12 cellular contexts compared by ENCODE assay signal in genomic region chr11:83521647-83522596, GRCh38.
DNase-seq lines count a peak whose midpoint lies in the region; ATAC-seq, FAIRE-seq and TF ChIP-seq lines count a peak whose summit lies in the region.
"Had no signal": no experiment of that assay in that cellular context is flagged by ENCODE, and none has a peak within 500 bp of the region (broad histone marks: within the 10 kb centered on the region; RNA-seq: fewer than 3 reads in every experiment).

No MANE protein-coding gene starts in this region.

- peaks cover 4% of the 10 kb centered on the region for H3K9me3 Mint-ChIP-seq in astrocyte (ENCODE audit: unreplicated experiment)
- H3K9me3 Mint-ChIP-seq: activated naive CD8-positive, alpha-beta T cell treated with anti-CD3 and anti-CD28 coated beads for 36 hours had no signal

- H3K4me1 Mint-ChIP-seq in astrocyte (ENCODE audit: low read depth, unreplicated experiment), result peaks cover 2% of the 10 kb centered on the region
- H3K4me1 Mint-ChIP-seq: activated naive CD8-positive, alpha-beta T cell treated with anti-CD3 and anti-CD28 coated beads for 36 hours had no signal

- DNase-seq in DMS 273 (lab: John Stamatoyannopoulos, UW; ENCODE audit: unreplicated experiment) (peak; percentile 14), DMS 273 treated with DMSO at 0.1 percent for 48 hours (lab: John Stamatoyannopoulos, UW) (no peak), NCI-H128 (lab: John Stamatoyannopoulos, UW; ENCODE audit: unreplicated experiment) (peak; percentile 28), astrocyte (ENCODE audit: low read depth) (no peak), osteoblast (ENCODE audit: insufficient read length, low spot score, missing footprints) (peak; percentile 30), transverse colon (no peak)
- DNase-seq: activated naive CD8-positive, alpha-beta T cell treated with anti-CD3 and anti-CD28 coated beads for 36 hours; SHP77 had no signal

- FAIRE-seq in astrocyte (lab: Jason Lieb, UNC), result no peak
- FAIRE-seq: A204.1 had no signal

- TF ChIP-seq POLR2A in transverse colon (IDR thresholded peaks at IDR 0.05), result no peak

- H3K4me3 ChIP-seq in astrocyte (ENCODE audit: insufficient read depth, low read depth, low read length), result no peak overlapping the region
- no peak overlapping the region for H3K4me3 ChIP-seq in osteoblast (ENCODE audit: insufficient read depth, low read length)
- no peak overlapping the region for H3K4me3 ChIP-seq in transverse colon
- H3K4me3 ChIP-seq: HAP-1 had no signal

- H4K20me1 ChIP-seq in astrocyte (ENCODE audit: insufficient read depth, low read length) (no peaks in the 10 kb centered on the region), osteoblast (ENCODE audit: insufficient read depth, low read length) (no peaks in the 10 kb centered on the region)

- H3K4me1 ChIP-seq in astrocyte (ENCODE audit: insufficient read depth, low read length) (no peaks in the 10 kb centered on the region), osteoblast (ENCODE audit: insufficient read depth, low read length) (no peaks in the 10 kb centered on the region), transverse colon (no peaks in the 10 kb centered on the region)
- H3K4me1 ChIP-seq: HAP-1 had no signal

- H3K79me2 ChIP-seq in astrocyte (ENCODE audit: insufficient read depth, low read length), result no peaks in the 10 kb centered on the region
- H3K79me2 ChIP-seq in osteoblast (ENCODE audit: insufficient read depth, low read length), result no peaks in the 10 kb centered on the region

- WGBS in transverse colon (ENCODE audit: low coverage in 1 of 2), 2 donors, result 77% methylated on average over 8 of the region's 8 CpGs

- no peak overlapping the region for H3K4me3 Mint-ChIP-seq in astrocyte (ENCODE audit: unreplicated experiment)
- H3K4me3 Mint-ChIP-seq: activated naive CD8-positive, alpha-beta T cell treated with anti-CD3 and anti-CD28 coated beads for 36 hours had no signal

- no peak for ATAC-seq in HG02588 (IDR thresholded peaks at IDR 0.05; ENCODE audit: unreplicated experiment)
- no peak for ATAC-seq in HG02852 (IDR thresholded peaks at IDR 0.05; ENCODE audit: unreplicated experiment)

- no peak overlapping the region for H3K9ac ChIP-seq in astrocyte (ENCODE audit: low read length)

- H3K27me3 Mint-ChIP-seq in astrocyte (ENCODE audit: low read depth, unreplicated experiment), result peaks cover 2% of the 10 kb centered on the region

- H3K27ac ChIP-seq in astrocyte (ENCODE audit: low read depth, low read length) (no peak overlapping the region), osteoblast (ENCODE audit: low read depth, low read length) (no peak overlapping the region), transverse colon (no peak overlapping the region)

- TF ChIP-seq CTCF in astrocyte (IDR thresholded peaks at IDR 0.05; ENCODE audit: insufficient read depth, low read depth, low read length), result peak; percentile 3
- peak; percentile 38 for TF ChIP-seq CTCF in osteoblast (IDR thresholded peaks at IDR 0.05; ENCODE audit: extremely low read depth, low read depth, low read length)
- TF ChIP-seq CTCF in transverse colon (IDR thresholded peaks at IDR 0.05), result no peak

- H3K36me3 ChIP-seq in astrocyte (ENCODE audit: insufficient read depth, low read length) (no peaks in the 10 kb centered on the region), osteoblast (ENCODE audit: insufficient read depth, low read length) (no peaks in the 10 kb centered on the region), transverse colon (no peaks in the 10 kb centered on the region)
- H3K36me3 ChIP-seq: HAP-1 had no signal

- in situ Hi-C loops in transverse colon (cut with MboI; ENCODE audit: low pct_ligation_motif_present in 1 of 4, low pct_unique_long_range_greater_than_20kb in 1 of 4, low sequenced_read_pairs in 3 of 4), result no loop called here

- H2AFZ ChIP-seq in astrocyte (ENCODE audit: low read depth, low read length), result no peak overlapping the region
- H2AFZ ChIP-seq in osteoblast (ENCODE audit: low read length), result no peak overlapping the region

- TF ChIP-seq EP300 in transverse colon (IDR thresholded peaks at IDR 0.05; ENCODE audit: low read depth), result no peak

- no peaks in the 10 kb centered on the region for H3K36me3 Mint-ChIP-seq in astrocyte (ENCODE audit: low read depth, unreplicated experiment)
- H3K36me3 Mint-ChIP-seq: activated naive CD8-positive, alpha-beta T cell treated with anti-CD3 and anti-CD28 coated beads for 36 hours had no signal

- intact Hi-C loops in transverse colon (cut with DNase I; ENCODE audit: low total_unique reads), result no loop called here

- H3K27ac Mint-ChIP-seq in astrocyte (ENCODE audit: unreplicated experiment), result no peak overlapping the region
- H3K27ac Mint-ChIP-seq: activated naive CD8-positive, alpha-beta T cell treated with anti-CD3 and anti-CD28 coated beads for 36 hours had no signal

- H3K4me2 ChIP-seq in astrocyte (ENCODE audit: low read length), result no peak overlapping the region
- H3K4me2 ChIP-seq in osteoblast (ENCODE audit: insufficient read depth, low read length), result no peak overlapping the region

- H3K27me3 ChIP-seq in astrocyte (ENCODE audit: insufficient read depth, low read length), result no peaks in the 10 kb centered on the region
- H3K27me3 ChIP-seq in osteoblast (ENCODE audit: insufficient read depth, low read length), result no peaks in the 10 kb centered on the region
- no peaks in the 10 kb centered on the region for H3K27me3 ChIP-seq in transverse colon

- H3K9me3 ChIP-seq in astrocyte (ENCODE audit: insufficient read depth, low read depth, low read length) (no peaks in the 10 kb centered on the region), osteoblast (ENCODE audit: low read depth, low read length) (no peaks in the 10 kb centered on the region), transverse colon (no peaks in the 10 kb centered on the region)
- H3K9me3 ChIP-seq: HAP-1 had no signal

Comparison
In these comparisons a context has a peak if more than half of its experiments do, and no peak if none do; other contexts are left out.
1. DNase-seq: peak in DMS 273 (single experiment), NCI-H128 (single experiment) and osteoblast (single experiment); none in DMS 273 treated with DMSO at 0.1 percent for 48 hours (single experiment), astrocyte (single experiment) and transverse colon (single experiment).
2. CTCF ChIP-seq: peak in astrocyte (single experiment) and osteoblast (single experiment); none in transverse colon (0 of 5).